Comparison of ENCODE assay signal across 9 cellular contexts in genomic region chr3:19543212-19543841, GRCh38.
DNase-seq lines count a peak whose midpoint lies in the region; ATAC-seq, FAIRE-seq and TF ChIP-seq lines count a peak whose summit lies in the region.
"Had no signal": no experiment of that assay in that cellular context is flagged by ENCODE, and none has a peak within 500 bp of the region (broad histone marks: within the 10 kb centered on the region; RNA-seq: fewer than 3 reads in every experiment).

No MANE protein-coding gene starts in this region.

- H4K20me1 ChIP-seq in OCI-LY3 (ENCODE audit: insufficient read depth, low read length) (no peaks in the 10 kb centered on the region), hepatocyte (ENCODE audit: insufficient read depth, poor library complexity, severe bottlenecking) (no peaks in the 10 kb centered on the region)

- H3K9me3 ChIP-seq in OCI-LY3 (ENCODE audit: insufficient read depth, low read length) (no peaks in the 10 kb centered on the region), hepatocyte (ENCODE audit: low read depth) (no peaks in the 10 kb centered on the region)
- H3K9me3 ChIP-seq in CD4-positive, alpha-beta memory T cell (ENCODE audit: control insufficient read depth in 1 of 2, low read length in 2 of 2) = no peaks in the 10 kb centered on the region

- peak overlapping the region; percentile 62 for H3K4me2 ChIP-seq in OCI-LY3 (ENCODE audit: low read length)
- H3K4me2 ChIP-seq in hepatocyte = no peak overlapping the region

- H3K4me1 ChIP-seq in OCI-LY3 (ENCODE audit: low read length) (peaks cover 44% of the 10 kb centered on the region), hepatocyte (ENCODE audit: insufficient read depth) (no peaks in the 10 kb centered on the region)
- no peaks in the 10 kb centered on the region for H3K4me1 ChIP-seq in CD4-positive, alpha-beta memory T cell (ENCODE audit: insufficient read depth, low read length)

- CTCF ChIA-PET in CD4-positive, alpha-beta memory T cell (lab: Charles Lee; ENCODE audit: partially characterized antibody) = no interaction called here

- H3K27me3 Mint-ChIP-seq in CD4-positive, alpha-beta memory T cell = no peaks in the 10 kb centered on the region

- no peaks in the 10 kb centered on the region for H3K9me2 ChIP-seq in hepatocyte (replicated peaks; ENCODE audit: insufficient read depth)

- DNase-seq in GM10266 (ENCODE audit: extremely low spot score) (peak; percentile 17), hepatocyte (ENCODE audit: low spot score) (peak; percentile 42), urothelium cell line (ENCODE audit: low spot score) (peak; percentile 3), cortex of kidney (lab: John Stamatoyannopoulos, UW) (no peak)
- DNase-seq in CD4-positive, alpha-beta memory T cell = no peak

- no peaks in the 10 kb centered on the region for H3K4me1 Mint-ChIP-seq in CD4-positive, alpha-beta memory T cell

- FAIRE-seq in urothelium cell line (lab: Jason Lieb, UNC) = no peak
- FAIRE-seq: islet of Langerhans had no signal

- H3K4me3 Mint-ChIP-seq in CD4-positive, alpha-beta memory T cell = no peak overlapping the region

- peak overlapping the region; percentile 17 for H3K4me3 ChIP-seq in OCI-LY3 (ENCODE audit: low read length)
- H3K4me3 ChIP-seq in hepatocyte = no peak overlapping the region
- no peak overlapping the region for H3K4me3 ChIP-seq in CD4-positive, alpha-beta memory T cell (ENCODE audit: low read length in 2 of 2)

- POLR2A ChIA-PET in CD4-positive, alpha-beta memory T cell (lab: Charles Lee; ENCODE audit: partially characterized antibody) = no interaction called here

- 37% methylated on average over 4 of the region's 4 CpGs for WGBS in hepatocyte (ENCODE audit: low lambda C conversion rate, missing lambda C conversion rate)

- TF ChIP-seq CTCF in GM10266 (IDR thresholded peaks at IDR 0.05; ENCODE audit: control insufficient read depth, insufficient read depth, low read depth, missing control alignments) = peak; percentile 76
- peak; percentile 96 for TF ChIP-seq CTCF in OCI-LY3 (IDR thresholded peaks at IDR 0.05; ENCODE audit: low read depth, low read length)
- TF ChIP-seq CTCF in hepatocyte (IDR thresholded peaks at IDR 0.05; ENCODE audit: poor library complexity) = peak; percentile 52

- no peak overlapping the region for H3K27ac ChIP-seq in OCI-LY3 (ENCODE audit: low read length)
- H3K27ac ChIP-seq in hepatocyte = no peak overlapping the region
- no peak overlapping the region for H3K27ac ChIP-seq in CD4-positive, alpha-beta memory T cell (ENCODE audit: low read depth, low read length)

- H3K9me3 Mint-ChIP-seq in CD4-positive, alpha-beta memory T cell = peaks cover 0 to 3% (median under 1%) of the 10 kb centered on the region in 8 donors

- intact Hi-C loops in CD4-positive, alpha-beta memory T cell (cut with micrococcal nuclease) = no loop called here

- ATAC-seq in GM19467 (IDR thresholded peaks at IDR 0.05; ENCODE audit: unreplicated experiment) (peak; percentile 48), HG03378 (IDR thresholded peaks at IDR 0.05; ENCODE audit: unreplicated experiment) (peak; percentile 41)

- no peaks in the 10 kb centered on the region for H3K27me3 ChIP-seq in OCI-LY3 (ENCODE audit: low read depth, low read length)
- no peaks in the 10 kb centered on the region for H3K27me3 ChIP-seq in hepatocyte
- H3K27me3 ChIP-seq in CD4-positive, alpha-beta memory T cell (ENCODE audit: insufficient read depth, low read length) = no peaks in the 10 kb centered on the region

- H3K27ac Mint-ChIP-seq in CD4-positive, alpha-beta memory T cell = no peak overlapping the region

- H3K36me3 Mint-ChIP-seq in CD4-positive, alpha-beta memory T cell = no peaks in the 10 kb centered on the region

- H2AFZ ChIP-seq in OCI-LY3 (ENCODE audit: low read depth, low read length) = peak overlapping the region; percentile 43
- H2AFZ ChIP-seq in hepatocyte = no peak overlapping the region

- H3K79me2 ChIP-seq in OCI-LY3 (ENCODE audit: low read length) = no peaks in the 10 kb centered on the region
- H3K79me2 ChIP-seq in hepatocyte = no peaks in the 10 kb centered on the region

- H3K36me3 ChIP-seq in OCI-LY3 (replicated peaks; ENCODE audit: low read depth, low read length) = no peaks in the 10 kb centered on the region
- H3K36me3 ChIP-seq in hepatocyte (replicated peaks; ENCODE audit: insufficient read depth, low read depth) = no peaks in the 10 kb centered on the region
- no peaks in the 10 kb centered on the region for H3K36me3 ChIP-seq in CD4-positive, alpha-beta memory T cell (ENCODE audit: insufficient read depth, low read length)

- H3K9ac ChIP-seq in OCI-LY3 (ENCODE audit: low read length) = 0 out of 2 replicates have a peak overlapping the region, but pooled peaks have one; percentile 8

Comparison
In these comparisons a context has a peak if more than half of its experiments do, and no peak if none do; other contexts are left out.
1. DNase-seq: peak in GM10266 (single experiment), hepatocyte (single experiment) and urothelium cell line (single experiment); none in CD4-positive, alpha-beta memory T cell (0 of 5) and cortex of kidney (single experiment).
2. Peak in every context shown above with its lines, with median percentiles within 50 percentile points of each other: CTCF ChIP-seq.